8 cellular contexts compared by ENCODE assay signal in genomic region chr12:79547735-79548347, GRCh38.
DNase-seq lines count a peak whose midpoint lies in the region; ATAC-seq, FAIRE-seq and TF ChIP-seq lines count a peak whose summit lies in the region.
"Had no signal": no experiment of that assay in that cellular context is flagged by ENCODE, and none has a peak within 500 bp of the region (broad histone marks: within the 10 kb centered on the region; RNA-seq: fewer than 3 reads in every experiment).

No MANE protein-coding gene starts in this region.

- H3K4me1 ChIP-seq in PC-3 (ENCODE audit: insufficient read depth, low read length) (peaks cover 47% of the 10 kb centered on the region), H1 (replicated peaks in 1 of 4; ENCODE audit: control insufficient read depth in 3 of 4, insufficient read depth in 4 of 4, low read length in 3 of 4) (peaks cover 13 to 21% (median 16%) of the 10 kb centered on the region in 4 experiments; a peak in 4 of 7 replicates), lung (ENCODE audit: control insufficient read depth in 2 of 2, insufficient read depth in 2 of 2, low read length in 2 of 2) (peaks cover 5 to 6% of the 10 kb centered on the region in 2 donors)

- H2BK5ac ChIP-seq in H1 (ENCODE audit: low read depth, low read length) = peak overlapping the region; percentile 98

- no peak overlapping the region for H3K4ac ChIP-seq in H1 (replicated peaks; ENCODE audit: insufficient read length, low read depth, low read length)

- peak overlapping the region; percentile 92; the same call in 1 of the 2 replicates for H2AK5ac ChIP-seq in H1 (ENCODE audit: low read depth, low read length)

- H3K23me2 ChIP-seq in H1 (ENCODE audit: low read depth, low read length) = no peaks in the 10 kb centered on the region; the same call in 1 of the 2 replicates

- H2BK15ac ChIP-seq in H1 (ENCODE audit: low read length) = no peak overlapping the region

- peak overlapping the region; percentile 37 for H3K56ac ChIP-seq in H1 (replicated peaks; ENCODE audit: insufficient read length, low read depth, low read length)

- H3K9ac ChIP-seq in PC-3 (ENCODE audit: low read length) (peak overlapping the region; percentile 73), H1 (replicated peaks in 1 of 4; ENCODE audit: extremely low read depth in 1 of 4, low read depth in 3 of 4, low read length in 3 of 4) (peak overlapping the region; percentile 65 to 86 (median 68))

- no peaks in the 10 kb centered on the region for H4K20me1 ChIP-seq in PC-3 (ENCODE audit: low read length)
- H4K20me1 ChIP-seq in H1 (replicated peaks in 1 of 2; ENCODE audit: control insufficient read depth in 1 of 2, insufficient read depth in 2 of 2, low read length in 2 of 2) = no peaks in the 10 kb centered on the region

- TF ChIP-seq CTCF in PC-3 (conservative IDR thresholded peaks at IDR 0.05; ENCODE audit: low read depth, low read length) (peak; percentile 96), H1 (IDR thresholded peaks at IDR 0.05; ENCODE audit: control extremely low read depth in 1 of 3, insufficient read depth in 1 of 3, low read depth in 1 of 3, low read length in 3 of 3) (peak in 2 of 3 experiments; percentile 43 to 74; a peak in 3 of 4 replicates), lung (IDR thresholded peaks at IDR 0.05; ENCODE audit: control extremely low read depth, extremely low read depth) (peak; percentile 35)

- H3K18ac ChIP-seq in H1 (ENCODE audit: extremely low read depth, low read length) = peak overlapping the region; percentile 62; the same call in 1 of the 2 replicates

- no peak overlapping the region for H4K8ac ChIP-seq in H1 (ENCODE audit: extremely low read depth, insufficient read depth, low read length)

- WGBS in H1 (ENCODE audit: extremely low coverage in 1 of 2, insufficient coverage in 1 of 2, insufficient read length in 1 of 2, insufficient replicate concordance in 2 of 2, low coverage in 1 of 2, low lambda C conversion rate in 2 of 2, missing lambda C conversion rate in 1 of 2), 2 experiments = 0% methylated on average over 5 of the region's 5 CpGs; no CpG with 5 or more reads in 1 of the 2 experiments
- WGBS in lung, 2 donors = 17 to 30% methylated on average over 5 of the region's 5 CpGs

- no peak for TF ChIP-seq EP300 in H1 (IDR thresholded peaks at IDR 0.05; ENCODE audit: borderline replicate concordance in 1 of 2, low read depth in 2 of 2, low read length in 2 of 2)

- peak in 1 of 2 experiments; percentile 90; a peak in 2 of 3 replicates for TF ChIP-seq POLR2A in H1 (IDR thresholded peaks at IDR 0.05; ENCODE audit: control extremely low read depth in 1 of 2, low read depth in 2 of 2, low read length in 2 of 2)

- H3K27ac ChIP-seq in PC-3 (ENCODE audit: low read length) (peak overlapping the region; percentile 97), H1 (ENCODE audit: low read depth, low read length) (peak overlapping the region; percentile 99), lung (ENCODE audit: low read depth in 1 of 2, low read length in 1 of 2) (peak overlapping the region in 1 of 2 donors; percentile 82)

- H3K9me3 ChIP-seq in PC-3 (ENCODE audit: low read length) = no peaks in the 10 kb centered on the region
- H3K9me3 ChIP-seq in H1 (ENCODE audit: insufficient read depth in 2 of 2, low read depth in 1 of 2, low read length in 1 of 2) = no peaks in the 10 kb centered on the region
- H3K9me3 ChIP-seq in lung (ENCODE audit: control insufficient read depth in 2 of 2, insufficient read depth in 1 of 2, low read length in 1 of 2) = no peaks in the 10 kb centered on the region

- peak; percentile 63 to 69 for TF ChIP-seq RAD21 in H1 (IDR thresholded peaks at IDR 0.05 in 1 of 2, conservative IDR thresholded peaks at IDR 0.05 in 1 of 2; ENCODE audit: low read depth in 2 of 2, low read length in 2 of 2)

- peak overlapping the region; percentile 63 for H4K5ac ChIP-seq in H1 (ENCODE audit: insufficient read length, low read depth, low read length)

- CTCF ChIA-PET in PC-3 (lab: Charles Lee) (interaction anchor here (0.6 to 1.8 kb wide), 6 partner anchors 15 to 132 kb away, joined by 3 to 26 read pairs (median 4); no protein-coding TSS in a partner anchor), H1 (lab: Charles Lee; ENCODE audit: partially characterized antibody) (interaction anchor here (0.7 to 2.1 kb wide), 21 partner anchors 9 to 234 kb away, joined by 3 to 14 read pairs (median 4); partner anchors contain the start of gene PAWR)

- no peaks in the 10 kb centered on the region for H3K79me1 ChIP-seq in H1 (ENCODE audit: low read depth, low read length)

- no peaks in the 10 kb centered on the region for H3K9me2 ChIP-seq in PC-3 (replicated peaks; ENCODE audit: low read length)

- peak overlapping the region; percentile 81 for H4K91ac ChIP-seq in H1 (replicated peaks; ENCODE audit: insufficient read length, low read length)

- H3K27me3 ChIP-seq in PC-3 (ENCODE audit: low read length) (no peaks in the 10 kb centered on the region), H1 (replicated peaks in 1 of 4; ENCODE audit: control insufficient read depth in 3 of 4, extremely low read depth in 1 of 4, insufficient read depth in 3 of 4, low read length in 3 of 4) (no peaks in the 10 kb centered on the region), lung (ENCODE audit: control insufficient read depth, insufficient read depth) (no peaks in the 10 kb centered on the region)

- peak overlapping the region; percentile 78 for H3K4me2 ChIP-seq in PC-3 (ENCODE audit: low read length)
- peak overlapping the region; percentile 32 to 67 for H3K4me2 ChIP-seq in H1 (ENCODE audit: insufficient read depth in 1 of 2, low read depth in 2 of 2, low read length in 2 of 2)

- no peak overlapping the region for H3K14ac ChIP-seq in H1 (ENCODE audit: insufficient read length)

- H2AFZ ChIP-seq in PC-3 (ENCODE audit: low read length) = 0 out of 2 replicates have a peak overlapping the region, but pooled peaks have one; percentile 20
- H2AFZ ChIP-seq in H1 (ENCODE audit: low read length) = no peak overlapping the region

- H3K36me3 ChIP-seq in PC-3 (ENCODE audit: low read depth, low read length) = peaks cover 11% of the 10 kb centered on the region; the same call in 1 of the 2 replicates
- peaks cover 0 to 7% (median 3%) of the 10 kb centered on the region in 4 experiments; a peak in 3 of 8 replicates for H3K36me3 ChIP-seq in H1 (ENCODE audit: control insufficient read depth in 2 of 4, insufficient read depth in 4 of 4, low read length in 3 of 4)
- H3K36me3 ChIP-seq in lung (ENCODE audit: control insufficient read depth in 2 of 2, insufficient read depth in 2 of 2, low read length in 2 of 2) = no peaks in the 10 kb centered on the region

- FAIRE-seq in GM19239 (lab: Jason Lieb, UNC) = peak; percentile 21
- peak; percentile 84 for FAIRE-seq in H1 (lab: Jason Lieb, UNC)

- ATAC-seq in HG03460 (IDR thresholded peaks at IDR 0.05; ENCODE audit: unreplicated experiment) (peak; percentile 84), PC-3 (peak; percentile 22), lung (ENCODE audit: insufficient read depth, low FRiP score) (peak; percentile 53), HG02840 (IDR thresholded peaks at IDR 0.05; ENCODE audit: low FRiP score, unreplicated experiment) (no peak)

- peak overlapping the region; percentile 47 for H3K4me3 ChIP-seq in PC-3 (ENCODE audit: low read length)
- peak overlapping the region in 1 of 4 experiments; percentile 42; a peak in 2 of 8 replicates for H3K4me3 ChIP-seq in H1 (ENCODE audit: extremely low read depth in 1 of 4, insufficient read depth in 2 of 4, low read depth in 3 of 4, low read length in 4 of 4)
- no peak overlapping the region for H3K4me3 ChIP-seq in lung

- H3K79me2 ChIP-seq in PC-3 (ENCODE audit: low read length) (no peaks in the 10 kb centered on the region), H1 (ENCODE audit: control insufficient read depth in 1 of 2, insufficient read depth in 2 of 2, low read length in 2 of 2) (no peaks in the 10 kb centered on the region; a peak in 1 of 4 replicates)

- H2BK120ac ChIP-seq in H1 (replicated peaks; ENCODE audit: low read depth, low read length) = peak overlapping the region; percentile 60

- POLR2A ChIA-PET in PC-3 (lab: Charles Lee; ENCODE audit: unreplicated experiment) (interaction anchor here (0.5 to 1.6 kb wide), 7 partner anchors 15 to 603 kb away, joined by 3 to 17 read pairs (median 7); partner anchors contain the start of gene PAWR), H1 (lab: Charles Lee; ENCODE audit: partially characterized antibody) (interaction anchor here (0.8 to 2.3 kb wide), 20 partner anchors 9 to 237 kb away, joined by 3 to 11 read pairs (median 4); partner anchors contain the start of gene PAWR)

- DNase-seq in EH (ENCODE audit: low read depth) (peak; percentile 76), GM19239 (ENCODE audit: insufficient read length, low spot score) (peak; percentile 26), PC-3 (peak; percentile 91), H1 (ENCODE audit: low read depth in 1 of 2, low spot score in 2 of 2) (peak in 1 of 2 experiments; percentile 46), lung (ENCODE audit: low spot score) (no peak)
- DNase-seq: stimulated activated naive B cell treated with anti-CD40 and anti-IgM and Interleukin-4, amounts not matched to agents 10 μg/mL and 1 μg/mL and 100 μg/mL, for 72 hours had no signal

- H3K23ac ChIP-seq in H1 (ENCODE audit: insufficient read length) = no peak overlapping the region

- peak overlapping the region; percentile 91; the same call in 1 of the 2 replicates for H2BK12ac ChIP-seq in H1 (ENCODE audit: low read depth, low read length)

- BruUV-seq in PC-3 (replicated peaks; lab: Mats Ljungman, UMichigan) = TSS peak; percentile 79

- peak overlapping the region; percentile 97 for H2BK20ac ChIP-seq in H1 (ENCODE audit: low read length)

- peaks cover 4% of the 10 kb centered on the region for H3F3A ChIP-seq in PC-3 (ENCODE audit: low read length, unreplicated experiment)

- intact Hi-C loops in PC-3 (cut with micrococcal nuclease) = loop anchor here (1.0 to 10.0 kb wide), 8 partner anchors 39 to 639 kb away; partner anchors contain the start of gene PPP1R12A

TF ChIP-seq in H1, 55 proteins besides CTCF, POLR2A, EP300 and RAD21 (continues in another document):
- TF ChIP-seq ASH2L (IDR thresholded peaks at IDR 0.05; ENCODE audit: low read length) (peak; percentile 51), ZNF274 (IDR thresholded peaks at IDR 0.05; ENCODE audit: borderline replicate concordance, extremely low read depth, low read length) (no peak), NANOG (IDR thresholded peaks at IDR 0.05; ENCODE audit: insufficient read depth, low read depth, low read length, poor library complexity, severe bottlenecking) (no peak), TAF1 (IDR thresholded peaks at IDR 0.05; ENCODE audit: low read depth, low read length) (no peak), ATF3 (IDR thresholded peaks at IDR 0.05; ENCODE audit: insufficient read depth, low read depth, low read length) (no peak), CHD2 (IDR thresholded peaks at IDR 0.05; ENCODE audit: low read length) (no peak), EGR1 (IDR thresholded peaks at IDR 0.05; ENCODE audit: borderline replicate concordance, low read depth, low read length) (no peak), NRF1 (IDR thresholded peaks at IDR 0.05; ENCODE audit: low read depth, low read length) (no peak)

Comparison
In these comparisons a context has a peak if more than half of its experiments do, and no peak if none do; other contexts are left out.
1. CTCF ChIP-seq: peak in every context shown above with its lines; median percentile 96 in PC-3; 58 in H1; 35 in lung.